In genomic region chr6:137903933-137904821, GRCh38 we compare ENCODE assay signal across 9 cellular contexts. TPM values are rescaled to one million over a fixed set of nuclear protein-coding genes. Genes with fewer than 3 reads are reported as not detected.
DNase-seq lines count a peak whose midpoint lies in the region; ATAC-seq, FAIRE-seq and TF ChIP-seq lines count a peak whose summit lies in the region.
"Had no signal": no experiment of that assay in that cellular context is flagged by ENCODE, and none has a peak within 500 bp of the region (broad histone marks: within the 10 kb centered on the region; RNA-seq: fewer than 3 reads in every experiment).

No MANE protein-coding gene starts in this region.

- H3K9me3 ChIP-seq in H1 (ENCODE audit: insufficient read depth in 2 of 2, low read depth in 1 of 2, low read length in 1 of 2) (no peaks in the 10 kb centered on the region), subcutaneous abdominal adipose tissue (ENCODE audit: control insufficient read depth in 5 of 5, low read length in 5 of 5) (no peaks in the 10 kb centered on the region), right cardiac atrium (ENCODE audit: control insufficient read depth, low read length) (no peaks in the 10 kb centered on the region)

- H3K4me2 ChIP-seq in H1 (ENCODE audit: insufficient read depth in 1 of 2, low read depth in 2 of 2, low read length in 2 of 2): no peak overlapping the region

- no peaks in the 10 kb centered on the region for H4K20me1 ChIP-seq in H1 (replicated peaks in 1 of 2; ENCODE audit: control insufficient read depth in 1 of 2, insufficient read depth in 2 of 2, low read length in 2 of 2)

- no peak overlapping the region for H3K4me3 ChIP-seq in H1 (ENCODE audit: extremely low read depth in 1 of 4, insufficient read depth in 2 of 4, low read depth in 3 of 4, low read length in 4 of 4)
- peak overlapping the region in 3 of 5 donors; percentile 2 to 47 (median 37) for H3K4me3 ChIP-seq in subcutaneous abdominal adipose tissue (ENCODE audit: low read depth in 1 of 5, low read length in 5 of 5)
- no peak overlapping the region for H3K4me3 ChIP-seq in right cardiac atrium (ENCODE audit: low read length)

- H3K9ac ChIP-seq in H1 (replicated peaks in 1 of 4; ENCODE audit: extremely low read depth in 1 of 4, low read depth in 3 of 4, low read length in 3 of 4) (no peak overlapping the region), subcutaneous abdominal adipose tissue (ENCODE audit: low read length in 5 of 5) (peak overlapping the region in 1 of 5 donors; percentile 28)
- H3K9ac ChIP-seq: parathyroid adenoma had no signal

- no peak overlapping the region for H2BK20ac ChIP-seq in H1 (ENCODE audit: low read length)

- FAIRE-seq in H1 (lab: Jason Lieb, UNC): no peak

- no peak overlapping the region for H3K27ac ChIP-seq in H1 (ENCODE audit: low read depth, low read length)
- no peak overlapping the region for H3K27ac ChIP-seq in subcutaneous abdominal adipose tissue (ENCODE audit: low read depth, low read length)
- no peak overlapping the region for H3K27ac ChIP-seq in right cardiac atrium (ENCODE audit: low read length)
- H3K27ac ChIP-seq: parathyroid adenoma had no signal

- CTCF ChIA-PET in H1 (lab: Charles Lee; ENCODE audit: partially characterized antibody): no interaction called here

- no peak overlapping the region for H2BK12ac ChIP-seq in H1 (ENCODE audit: low read depth, low read length)

- H2AFZ ChIP-seq in H1 (ENCODE audit: low read length): 0 out of 2 replicates have a peak overlapping the region, but pooled peaks have one; percentile 26
- H2AFZ ChIP-seq: parathyroid adenoma had no signal

- H2BK15ac ChIP-seq in H1 (ENCODE audit: low read length): no peak overlapping the region

- no peak overlapping the region for H4K5ac ChIP-seq in H1 (ENCODE audit: insufficient read length, low read depth, low read length)

- TF ChIP-seq CTCF in H1 (IDR thresholded peaks at IDR 0.05; ENCODE audit: control extremely low read depth in 1 of 3, insufficient read depth in 1 of 3, low read depth in 1 of 3, low read length in 3 of 3): no peak

- H3K36me3 ChIP-seq in H1 (ENCODE audit: control insufficient read depth in 2 of 4, insufficient read depth in 4 of 4, low read length in 3 of 4) (no peaks in the 10 kb centered on the region), subcutaneous abdominal adipose tissue (ENCODE audit: control insufficient read depth in 5 of 5, insufficient read depth in 5 of 5, low read length in 5 of 5) (no peaks in the 10 kb centered on the region)

- POLR2A ChIA-PET in H1 (lab: Charles Lee; ENCODE audit: partially characterized antibody): no interaction called here

- no peak overlapping the region for H4K8ac ChIP-seq in H1 (ENCODE audit: extremely low read depth, insufficient read depth, low read length)

- intact Hi-C loops in right cardiac atrium (cut with DNase I): no loop called here

- no peaks in the 10 kb centered on the region for H3K79me1 ChIP-seq in H1 (ENCODE audit: low read depth, low read length)

- H3K4ac ChIP-seq in H1 (replicated peaks; ENCODE audit: insufficient read length, low read depth, low read length): no peak overlapping the region

- TF ChIP-seq EP300 in H1 (IDR thresholded peaks at IDR 0.05; ENCODE audit: borderline replicate concordance in 1 of 2, low read depth in 2 of 2, low read length in 2 of 2): no peak

- H3K18ac ChIP-seq in H1 (ENCODE audit: extremely low read depth, low read length): no peak overlapping the region

- H3K23me2 ChIP-seq in H1 (ENCODE audit: low read depth, low read length): no peaks in the 10 kb centered on the region

- DNase-seq in NOMO-1 (lab: John Stamatoyannopoulos, UW; ENCODE audit: unreplicated experiment in 2 of 2): peak; percentile 62 to 87
- DNase-seq in H1 (ENCODE audit: low read depth in 1 of 2, low spot score in 2 of 2): no peak
- no peak for DNase-seq in amniotic stem cell (lab: John Stamatoyannopoulos, UW)
- no peak for DNase-seq in right cardiac atrium
- DNase-seq in iPS-NIHi7 (ENCODE audit: extremely low spot score): no peak

- no peak for TF ChIP-seq RAD21 in H1 (IDR thresholded peaks at IDR 0.05 in 1 of 2, conservative IDR thresholded peaks at IDR 0.05 in 1 of 2; ENCODE audit: low read depth in 2 of 2, low read length in 2 of 2)

- no peak for TF ChIP-seq POLR2A in H1 (IDR thresholded peaks at IDR 0.05; ENCODE audit: control extremely low read depth in 1 of 2, low read depth in 2 of 2, low read length in 2 of 2)

- no peak overlapping the region for H2BK120ac ChIP-seq in H1 (replicated peaks; ENCODE audit: low read depth, low read length)

- H3K4me1 ChIP-seq in H1 (replicated peaks in 1 of 4; ENCODE audit: control insufficient read depth in 3 of 4, insufficient read depth in 4 of 4, low read length in 3 of 4): no peaks in the 10 kb centered on the region
- H3K4me1 ChIP-seq in subcutaneous abdominal adipose tissue (ENCODE audit: control insufficient read depth in 5 of 5, insufficient read depth in 5 of 5, low read length in 5 of 5): peaks cover 0 to 12% (median 5%) of the 10 kb centered on the region in 5 donors
- H3K4me1 ChIP-seq in right cardiac atrium (ENCODE audit: control insufficient read depth, insufficient read depth, low read length): no peaks in the 10 kb centered on the region
- H3K4me1 ChIP-seq: parathyroid adenoma had no signal

- H2BK5ac ChIP-seq in H1 (ENCODE audit: low read depth, low read length): no peak overlapping the region

- ATAC-seq in GM18858 (IDR thresholded peaks at IDR 0.05; ENCODE audit: unreplicated experiment) (peak; percentile 57), HG02642 (IDR thresholded peaks at IDR 0.05; ENCODE audit: poor library complexity, unreplicated experiment) (peak; percentile 82), right cardiac atrium (no peak)

- H3K27me3 ChIP-seq in H1 (replicated peaks in 1 of 4; ENCODE audit: control insufficient read depth in 3 of 4, extremely low read depth in 1 of 4, insufficient read depth in 3 of 4, low read length in 3 of 4): no peaks in the 10 kb centered on the region
- no peaks in the 10 kb centered on the region for H3K27me3 ChIP-seq in subcutaneous abdominal adipose tissue (ENCODE audit: control insufficient read depth in 5 of 5, insufficient read depth in 4 of 5, low read length in 5 of 5)
- no peaks in the 10 kb centered on the region for H3K27me3 ChIP-seq in right cardiac atrium (ENCODE audit: control insufficient read depth, insufficient read depth)

- no peaks in the 10 kb centered on the region for H3K79me2 ChIP-seq in H1 (ENCODE audit: control insufficient read depth in 1 of 2, insufficient read depth in 2 of 2, low read length in 2 of 2)
- H3K79me2 ChIP-seq: parathyroid adenoma had no signal

- H4K91ac ChIP-seq in H1 (replicated peaks; ENCODE audit: insufficient read length, low read length): no peak overlapping the region

- 88% methylated on average over 12 of the region's 12 CpGs; no CpG with 5 or more reads in 1 of the 2 experiments for WGBS in H1 (ENCODE audit: extremely low coverage in 1 of 2, insufficient coverage in 1 of 2, insufficient read length in 1 of 2, insufficient replicate concordance in 2 of 2, low coverage in 1 of 2, low lambda C conversion rate in 2 of 2, missing lambda C conversion rate in 1 of 2), 2 experiments
- 90% methylated on average over 12 of the region's 12 CpGs for WGBS in right cardiac atrium

- H3K56ac ChIP-seq in H1 (replicated peaks; ENCODE audit: insufficient read length, low read depth, low read length): no peak overlapping the region

- H3K23ac ChIP-seq in H1 (ENCODE audit: insufficient read length): no peak overlapping the region

- no peak overlapping the region for H3K14ac ChIP-seq in H1 (ENCODE audit: insufficient read length)

- no peak overlapping the region for H2AK5ac ChIP-seq in H1 (ENCODE audit: low read depth, low read length)

TF ChIP-seq in H1, 55 proteins besides CTCF, POLR2A, EP300 and RAD21:
- TF ChIP-seq SUZ12 (IDR thresholded peaks at IDR 0.05; ENCODE audit: low read length) (no peak), CEBPB (IDR thresholded peaks at IDR 0.05; ENCODE audit: low read depth, low read length) (peak; percentile 40; the same call in 1 of the 2 replicates)

RNA-seq across cellular contexts. Expression of gene TNFAIP3, which starts 37.1 kb away (rescaled TPM):
- total RNA-seq in H1 (2021; fragmentation: NEBNext Ultra II Directional; extraction: Animal tissue kit (Norgen Biotek cat#: 25700)): 1.6 and 2.2 TPM in 2 replicates
- polyA plus RNA-seq in H1 (2011; rRNA removed): 1.1 and 2.0 TPM in 2 replicates
- polyA plus RNA-seq in H1 (2011; cell fraction: cytosol; rRNA removed): 1.5 TPM
- 3.9 TPM for polyA plus RNA-seq in H1 (2011; cell fraction: nucleus; rRNA removed)
- 2.4 to 3.1 TPM (median 2.5 TPM) in 4 replicates for polyA plus RNA-seq in H1 (2012, experiment 1 of 2)
- 0.51 TPM for polyA plus RNA-seq in H1 (2012, experiment 2 of 2)
- 1.4 TPM for polyA plus RNA-seq in H1 (2013, experiment 1 of 2)
- polyA plus RNA-seq in H1 (2013, experiment 2 of 2): 1.3 TPM
- 2.6 and 2.7 TPM in 2 replicates for polyA minus RNA-seq in H1 (2011; rRNA and poly(A)+ RNA removed)
- 3.0 TPM for polyA minus RNA-seq in H1 (2011; cell fraction: cytosol; rRNA and poly(A)+ RNA removed)
- 3.8 TPM for polyA minus RNA-seq in H1 (2011; cell fraction: nucleus; rRNA and poly(A)+ RNA removed)
- 10 to 100 TPM in 3 of 4 donors, 1 to 10 TPM in 1; 7.6 to 11.4 (median 10.7) TPM for total RNA-seq in right cardiac atrium
- polyA plus RNA-seq in right cardiac atrium: 6.0 TPM

Comparison
In these comparisons a context has a peak if more than half of its experiments do, and no peak if none do; other contexts are left out.
1. ATAC-seq: peak in GM18858 (single experiment) and HG02642 (single experiment); none in right cardiac atrium (0 of 2).
2. DNase-seq: peak in NOMO-1 (2 of 2); none in H1 (0 of 2), amniotic stem cell (single experiment), right cardiac atrium (0 of 3) and iPS-NIHi7 (single experiment).
3. H3K4me3 ChIP-seq: peak in subcutaneous abdominal adipose tissue (3 of 5); none in H1 (0 of 4) and right cardiac atrium (single experiment).